25 cellular contexts compared by ENCODE assay signal in genomic region chr11:61119571-61119970, GRCh38. TPM values are rescaled to one million over a fixed set of nuclear protein-coding genes. Genes with fewer than 3 reads are reported as not detected.
A peak's percentile ranks its signal among the peaks of the same experiment; 100 is the strongest.
DNase-seq lines count a peak whose midpoint lies in the region; ATAC-seq and TF ChIP-seq lines count a peak whose summit lies in the region.
"Had no signal": no experiment of that assay in that cellular context is flagged by ENCODE, and none has a peak within 500 bp of the region (broad histone marks: within the 10 kb centered on the region; RNA-seq: fewer than 3 reads in every experiment).

No MANE protein-coding gene starts in this region.

- no peak overlapping the region for H4K5ac ChIP-seq in H9 (ENCODE audit: insufficient read length, low read depth, low read length)

- DNase-seq in activated T-cell treated with anti-CD3 and anti-CD28 coated beads, Interleukin-2, amount 50 U/mL, for 24 hours = no peak
- no peak for DNase-seq in activated T-cell treated with anti-CD3 and anti-CD28 coated beads, Interleukin-2, amount 50 U/mL, for 48 hours
- no peak for DNase-seq in T-helper 17 cell
- DNase-seq in neural crest cell (ENCODE audit: low read depth, low spot score) = no peak
- DNase-seq in GM03348 (ENCODE audit: low spot score) = no peak
- DNase-seq in H9 = no peak
- no peak for DNase-seq in tibial nerve (ENCODE audit: low spot score in 2 of 2)
- DNase-seq: ACHN; caudate nucleus; foreskin melanocyte; hippocampal formation; left ventricle myocardium inferior; NCI-H2081 treated with DMSO at 0.1 percent for 48 hours; OCI-M1; Right ventricle myocardium superior; sigmoid colon; stimulated activated CD4-positive, alpha-beta T cell treated with anti-CD3 and anti-CD28 coated beads, Interleukin-15, amount 100 ng/mL, for 24 hours had no signal

- no CpG with 5 or more reads among the region's 3 CpGs for WGBS in H9 (ENCODE audit: extremely low coverage, insufficient read length, low lambda C conversion rate)
- 82 to 88% methylated on average over 3 of the region's 3 CpGs for WGBS in tibial nerve, 2 donors

- H2BK12ac ChIP-seq in H9 (ENCODE audit: insufficient read length, low read depth, low read length) = no peak overlapping the region

- peaks cover 97% of the 10 kb centered on the region for H3K36me3 Mint-ChIP-seq in activated T-cell treated with anti-CD3 and anti-CD28 coated beads, Interleukin-2, amount 50 U/mL, for 24 hours (ENCODE audit: low read depth)
- H3K36me3 Mint-ChIP-seq in T-helper 17 cell (ENCODE audit: low read depth) (peaks cover 30% of the 10 kb centered on the region), brain (no peaks in the 10 kb centered on the region), neural crest cell (ENCODE audit: low read depth) (no peaks in the 10 kb centered on the region), H9 (ENCODE audit: insufficient read depth in 1 of 3, low read depth in 3 of 3) (no peaks in the 10 kb centered on the region)
- H3K36me3 Mint-ChIP-seq: mesothelial cell of epicardium had no signal

- H2BK5ac ChIP-seq in H9 (ENCODE audit: insufficient read length, low read length) = no peak overlapping the region

- H3K4me2 ChIP-seq in H9 (ENCODE audit: insufficient read depth, insufficient read length, low read length) = no peak overlapping the region

- TF ChIP-seq POLR2A in tibial nerve (IDR thresholded peaks at IDR 0.05) = no peak

- TF ChIP-seq CTCF in brain (conservative IDR thresholded peaks at IDR 0.05) = no peak
- no peak for TF ChIP-seq CTCF in neural crest cell (conservative IDR thresholded peaks at IDR 0.05)
- TF ChIP-seq CTCF in H9 (conservative IDR thresholded peaks at IDR 0.05) = no peak
- TF ChIP-seq CTCF in tibial nerve (IDR thresholded peaks at IDR 0.05) = no peak

- H3K27me3 ChIP-seq in H9 (ENCODE audit: insufficient read depth, low read length) (no peaks in the 10 kb centered on the region), tibial nerve (no peaks in the 10 kb centered on the region)
- H3K27me3 ChIP-seq: BLaER1 treated with 17β-estradiol and CSF1 and Interleukin-3, amounts not matched to agents 10 nM and 100 nM; sigmoid colon had no signal

- H3K56ac ChIP-seq in H9 (ENCODE audit: insufficient read length, low read depth, low read length) = no peak overlapping the region

- peak overlapping the region; percentile 95 for H3K27ac Mint-ChIP-seq in activated T-cell treated with anti-CD3 and anti-CD28 coated beads, Interleukin-2, amount 50 U/mL, for 24 hours
- H3K27ac Mint-ChIP-seq in T-helper 17 cell (peak overlapping the region; percentile 97), brain (peak overlapping the region in 4 of 5 experiments; percentile 66 to 99 (median 95)), neural crest cell (ENCODE audit: unreplicated experiment) (peak overlapping the region; percentile 89), H9 (no peak overlapping the region)
- H3K27ac Mint-ChIP-seq: IgD-negative memory B cell, mesothelial cell of epicardium, progenitor cell of endocrine pancreas had no signal

- H3K4me1 Mint-ChIP-seq in activated T-cell treated with anti-CD3 and anti-CD28 coated beads, Interleukin-2, amount 50 U/mL, for 24 hours (ENCODE audit: low read depth) = peaks cover 80% of the 10 kb centered on the region
- H3K4me1 Mint-ChIP-seq in T-helper 17 cell (peaks cover 59% of the 10 kb centered on the region), brain (peaks cover 32% of the 10 kb centered on the region), neural crest cell (peaks cover 7% of the 10 kb centered on the region), H9 (peaks cover 2 to 11% of the 10 kb centered on the region in 2 experiments; a peak in 2 of 4 replicates)

- no peak overlapping the region for H2BK20ac ChIP-seq in H9 (ENCODE audit: low read depth, low read length, poor library complexity, severe bottlenecking)

- no peak overlapping the region for H3K4ac ChIP-seq in H9 (ENCODE audit: low read depth, low read length)

- H3K27ac ChIP-seq in H9 (ENCODE audit: insufficient read length, low read depth, low read length) (no peak overlapping the region), tibial nerve (no peak overlapping the region)
- H3K27ac ChIP-seq: BLaER1 treated with 17β-estradiol and CSF1 and Interleukin-3, amounts not matched to agents 10 nM and 100 nM; left ventricle myocardium inferior; sigmoid colon had no signal

- H4K91ac ChIP-seq in H9 (ENCODE audit: insufficient read length, low read depth, low read length) = no peak overlapping the region

- no peak overlapping the region for H4K8ac ChIP-seq in H9 (replicated peaks; ENCODE audit: insufficient read length, low read depth, low read length)

- H3T11ph ChIP-seq in H9 (ENCODE audit: low read length) = no peak overlapping the region

- H3K9me3 ChIP-seq in T-helper 17 cell (ENCODE audit: control insufficient read depth, low read length, poor library complexity, severe bottlenecking) (no peaks in the 10 kb centered on the region), H9 (ENCODE audit: control insufficient read depth, low read depth, low read length) (no peaks in the 10 kb centered on the region), tibial nerve (no peaks in the 10 kb centered on the region)
- H3K9me3 ChIP-seq: BLaER1 treated with 17β-estradiol and CSF1 and Interleukin-3, amounts not matched to agents 10 nM and 100 nM; HAP-1; left ventricle myocardium inferior; sigmoid colon had no signal

- H3K14ac ChIP-seq in H9 (ENCODE audit: insufficient read depth, low read length) = no peak overlapping the region

- H4K20me1 ChIP-seq in H9 (ENCODE audit: control insufficient read depth, insufficient read depth, insufficient read length) = no peaks in the 10 kb centered on the region

- H3K23ac ChIP-seq in H9 (ENCODE audit: insufficient read length, low read depth, low read length) = no peak overlapping the region

- no peak overlapping the region for H2BK15ac ChIP-seq in H9 (ENCODE audit: low read depth, low read length)

- H2AK5ac ChIP-seq in H9 (ENCODE audit: insufficient read length, low read length) = no peak overlapping the region

- no peaks in the 10 kb centered on the region for H3K79me2 ChIP-seq in H9 (ENCODE audit: insufficient read depth, low read length)

- peak overlapping the region; percentile 62 for H3K4me3 Mint-ChIP-seq in activated T-cell treated with anti-CD3 and anti-CD28 coated beads, Interleukin-2, amount 50 U/mL, for 24 hours
- H3K4me3 Mint-ChIP-seq in T-helper 17 cell = peak overlapping the region; percentile 77
- no peak overlapping the region for H3K4me3 Mint-ChIP-seq in brain
- no peak overlapping the region for H3K4me3 Mint-ChIP-seq in neural crest cell
- H3K4me3 Mint-ChIP-seq in H9 = no peak overlapping the region
- H3K4me3 Mint-ChIP-seq: IgD-negative memory B cell, mesothelial cell of epicardium had no signal

- no peak overlapping the region for H3K4me3 ChIP-seq in tibial nerve
- H3K4me3 ChIP-seq: BLaER1 treated with 17β-estradiol and CSF1 and Interleukin-3, amounts not matched to agents 10 nM and 100 nM; HAP-1; left ventricle myocardium inferior; sigmoid colon had no signal

- H3K36me3 ChIP-seq in tibial nerve = no peaks in the 10 kb centered on the region
- H3K36me3 ChIP-seq: BLaER1 treated with 17β-estradiol and CSF1 and Interleukin-3, amounts not matched to agents 10 nM and 100 nM; HAP-1; left ventricle myocardium inferior; sigmoid colon had no signal

- no peak overlapping the region for H2AFZ ChIP-seq in H9 (ENCODE audit: low read length)

- H3K9ac ChIP-seq in H9 (ENCODE audit: extremely low read depth, insufficient read length, low read length) = no peak overlapping the region
- H3K9ac ChIP-seq: BLaER1 treated with 17β-estradiol and CSF1 and Interleukin-3, amounts not matched to agents 10 nM and 100 nM had no signal

- ATAC-seq in T-helper 17 cell = no peak

- no peaks in the 10 kb centered on the region for H3K79me1 ChIP-seq in H9 (ENCODE audit: insufficient read depth, low read depth, low read length, poor library complexity, severe bottlenecking)

- H3K9me3 Mint-ChIP-seq in activated T-cell treated with anti-CD3 and anti-CD28 coated beads, Interleukin-2, amount 50 U/mL, for 24 hours = peaks cover 3% of the 10 kb centered on the region
- H3K9me3 Mint-ChIP-seq in brain = no peaks in the 10 kb centered on the region
- no peaks in the 10 kb centered on the region for H3K9me3 Mint-ChIP-seq in neural crest cell
- no peaks in the 10 kb centered on the region; a peak in 1 of 5 replicates for H3K9me3 Mint-ChIP-seq in H9
- H3K9me3 Mint-ChIP-seq: IgD-negative memory B cell, mesothelial cell of epicardium had no signal

- TF ChIP-seq EP300 in tibial nerve (IDR thresholded peaks at IDR 0.05) = no peak

- H3K18ac ChIP-seq in H9 (ENCODE audit: insufficient read length, low read depth, low read length) = no peak overlapping the region

- no peaks in the 10 kb centered on the region for H3K23me2 ChIP-seq in H9 (ENCODE audit: insufficient read length, low read depth, low read length, poor library complexity, severe bottlenecking)

- H2BK120ac ChIP-seq in H9 (ENCODE audit: low read depth, low read length, poor library complexity, severe bottlenecking) = no peak overlapping the region

- no peaks in the 10 kb centered on the region for H3K27me3 Mint-ChIP-seq in activated T-cell treated with anti-CD3 and anti-CD28 coated beads, Interleukin-2, amount 50 U/mL, for 24 hours
- H3K27me3 Mint-ChIP-seq in T-helper 17 cell (no peaks in the 10 kb centered on the region), brain (no peaks in the 10 kb centered on the region), neural crest cell (ENCODE audit: low read depth) (no peaks in the 10 kb centered on the region), H9 (ENCODE audit: low read depth) (peaks cover 1% of the 10 kb centered on the region; the same call in 1 of the 2 replicates)
- H3K27me3 Mint-ChIP-seq: IgD-negative memory B cell had no signal

- H3K4me1 ChIP-seq in H9 (ENCODE audit: insufficient read depth, low read length) = no peaks in the 10 kb centered on the region
- no peaks in the 10 kb centered on the region for H3K4me1 ChIP-seq in tibial nerve
- H3K4me1 ChIP-seq: HAP-1 had no signal

RNA-seq across cellular contexts. Expression of gene CD5, which starts 17.3 kb away (rescaled TPM):
- total RNA-seq in T-helper 17 cell (100 to 1,000 TPM; 310 to 362 TPM), neural crest cell (not detected in 2 replicates), H9 (2021) (not detected in 2 replicates), tibial nerve (1 to 10 TPM in 1 of 4 donors, under 1 TPM in 3; 0.20 to 1.8 (median 0.43) TPM)
- polyA plus RNA-seq in brain (ENCODE audit: insufficient read depth, low read depth, low replicate concordance) = 0.29 TPM
- total RNA-seq: M059J, mesothelial cell of epicardium, progenitor cell of endocrine pancreas, Right ventricle myocardium superior had no signal
- polyA plus RNA-seq: neural cell had no signal

RNA-seq across cellular contexts. Expression of gene VPS37C, which starts 41.7 kb away (rescaled TPM):
- 1 to 10 TPM; 3.5 to 5.6 TPM for total RNA-seq in T-helper 17 cell
- 19.0 TPM for polyA plus RNA-seq in brain (ENCODE audit: insufficient read depth, low read depth, low replicate concordance)
- total RNA-seq in neural crest cell = 25.8 and 26.0 TPM in 2 replicates
- total RNA-seq in H9 (2021) = 17.3 and 19.0 TPM in 2 replicates
- total RNA-seq in tibial nerve = 10 to 100 TPM; 11.8 to 22.2 (median 13.6) TPM

Comparison
In these comparisons a context has a peak if more than half of its experiments do, and no peak if none do; other contexts are left out.
1. H3K27ac Mint-ChIP-seq: peak in activated T-cell treated with anti-CD3 and anti-CD28 coated beads, Interleukin-2, amount 50 U/mL, for 24 hours (single experiment), T-helper 17 cell (single experiment), brain (4 of 5) and neural crest cell (single experiment); none in H9 (0 of 3).
2. H3K4me3 Mint-ChIP-seq: peak in activated T-cell treated with anti-CD3 and anti-CD28 coated beads, Interleukin-2, amount 50 U/mL, for 24 hours (single experiment) and T-helper 17 cell (single experiment); none in brain (0 of 5), neural crest cell (single experiment) and H9 (0 of 2).
3. RNA of gene CD5, which starts 17.3 kb away (total RNA-seq): 310 to 362 TPM in T-helper 17 cell; 0.20 to 1.8 TPM in tibial nerve, not detected in neural crest cell and not detected in H9; every median in the first group is over 100 times any median in the second.